13 cellular contexts compared by ENCODE assay signal in the genomic region with DNA sequence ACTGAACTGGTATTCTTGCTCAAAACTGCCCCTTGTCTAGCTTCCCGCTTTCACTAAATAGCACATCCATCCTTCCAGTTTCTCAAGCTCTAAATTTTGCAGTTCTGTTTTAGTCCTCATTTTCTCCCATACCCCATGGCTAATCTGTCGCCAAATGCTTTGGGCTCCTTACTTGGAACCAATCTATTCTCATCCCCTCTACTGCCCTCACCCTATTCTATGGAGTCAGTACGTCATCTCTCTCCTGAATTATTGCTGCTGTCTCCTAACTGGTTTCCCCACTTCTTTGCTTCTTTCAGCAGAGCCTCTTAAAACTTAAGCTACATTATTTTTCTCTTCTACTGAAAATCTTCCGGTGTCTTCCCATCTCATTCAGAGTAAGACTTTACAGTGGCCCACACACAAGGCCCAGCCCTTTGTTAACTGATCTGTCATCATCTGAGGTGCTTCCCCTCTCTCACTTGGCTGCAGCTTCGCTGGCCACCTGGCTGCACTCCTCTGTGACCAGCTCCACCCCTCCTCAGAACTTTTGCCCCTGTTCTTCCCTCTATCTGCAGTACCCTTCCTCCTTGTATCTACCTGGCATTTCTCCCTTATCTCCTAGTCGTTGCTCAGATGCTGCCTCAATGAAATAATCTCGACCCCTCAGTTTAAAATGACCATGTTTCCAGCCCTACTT. TPM values are rescaled to one million over a fixed set of nuclear protein-coding genes. Genes with fewer than 3 reads are reported as not detected.
DNase-seq lines count a peak whose midpoint lies in the region; ATAC-seq and TF ChIP-seq lines count a peak whose summit lies in the region.
"Had no signal": no experiment of that assay in that cellular context is flagged by ENCODE, and none has a peak within 500 bp of the region (broad histone marks: within the 10 kb centered on the region; RNA-seq: fewer than 3 reads in every experiment).

No MANE protein-coding gene starts in this region.

- ATAC-seq in GM18502 (IDR thresholded peaks at IDR 0.05; ENCODE audit: poor library complexity, unreplicated experiment) (peak; percentile 80), GM21447 (IDR thresholded peaks at IDR 0.05; ENCODE audit: unreplicated experiment) (peak; percentile 96), HG03045 (IDR thresholded peaks at IDR 0.05; ENCODE audit: unreplicated experiment) (peak; percentile 97)
- ATAC-seq: activated CD4-positive, alpha-beta T cell treated with anti-CD3 and anti-CD28 coated beads for 36 hours; Right ventricle myocardium inferior had no signal

- H3K36me3 Mint-ChIP-seq in chondrocyte (ENCODE audit: low read depth), result peaks cover 9% of the 10 kb centered on the region

- H3K4me1 Mint-ChIP-seq in chondrocyte (ENCODE audit: low read depth), result peaks cover 61% of the 10 kb centered on the region

- POLR2A ChIA-PET in HEK293T (lab: Yijun Ruan, JAX), result interaction anchor here (2.0 kb wide), 1 partner anchor 10 kb away, joined by 6 read pairs; the partner anchor contains the start of gene STARD3NL

- TF ChIP-seq CTCF in chondrocyte (IDR thresholded peaks at IDR 0.05), result no peak

- H3K9me3 Mint-ChIP-seq in chondrocyte (ENCODE audit: low read depth), result peaks cover 8% of the 10 kb centered on the region

- DNase-seq in chondrocyte (ENCODE audit: low spot score) (no peak), posterior cingulate gyrus (no peak), Ammon's horn (ENCODE audit: low spot score) (no peak), HEK293T (ENCODE audit: extremely low spot score) (no peak), HuH-7.5 (ENCODE audit: low spot score) (no peak)
- DNase-seq: activated CD4-positive, alpha-beta T cell treated with anti-CD3 and anti-CD28 coated beads for 36 hours; IMR-90; stimulated activated CD4-positive, alpha-beta T cell treated with anti-CD3 and anti-CD28 coated beads, Interleukin-4, amount 100 ng/mL, for 1 hour; trophoblast cell had no signal

- CTCF ChIA-PET in HEK293T (lab: Yijun Ruan, JAX), result interaction anchor here (0.8 to 1.0 kb wide), 2 partner anchors 8 to 28 kb away, joined by 3 read pairs; no protein-coding TSS in a partner anchor

- H3K4me3 Mint-ChIP-seq in chondrocyte (ENCODE audit: unreplicated experiment), result no peak overlapping the region
- H3K4me3 Mint-ChIP-seq: activated CD4-positive, alpha-beta T cell treated with anti-CD3 and anti-CD28 coated beads for 36 hours had no signal

- intact Hi-C loops in posterior cingulate gyrus (cut with DNase I), result no loop called here

- peak overlapping the region; percentile 41 for H3K27ac Mint-ChIP-seq in chondrocyte (ENCODE audit: unreplicated experiment)
- H3K27ac Mint-ChIP-seq: activated CD4-positive, alpha-beta T cell treated with anti-CD3 and anti-CD28 coated beads for 36 hours had no signal

- no peaks in the 10 kb centered on the region for H3K27me3 Mint-ChIP-seq in chondrocyte (ENCODE audit: low read depth)
- H3K27me3 Mint-ChIP-seq: activated CD4-positive, alpha-beta T cell treated with anti-CD3 and anti-CD28 coated beads for 36 hours had no signal

TF ChIP-seq in HEK293T, 16 proteins besides CTCF, POLR2A, EP300 and RAD21:
- TF ChIP-seq CTBP1 (IDR thresholded peaks at IDR 0.05; ENCODE audit: borderline replicate concordance) (no peak), FOXK2 (IDR thresholded peaks at IDR 0.05) (no peak), FOXA1 (IDR thresholded peaks at IDR 0.05) (no peak)
- TF ChIP-seq, protein P1, sequence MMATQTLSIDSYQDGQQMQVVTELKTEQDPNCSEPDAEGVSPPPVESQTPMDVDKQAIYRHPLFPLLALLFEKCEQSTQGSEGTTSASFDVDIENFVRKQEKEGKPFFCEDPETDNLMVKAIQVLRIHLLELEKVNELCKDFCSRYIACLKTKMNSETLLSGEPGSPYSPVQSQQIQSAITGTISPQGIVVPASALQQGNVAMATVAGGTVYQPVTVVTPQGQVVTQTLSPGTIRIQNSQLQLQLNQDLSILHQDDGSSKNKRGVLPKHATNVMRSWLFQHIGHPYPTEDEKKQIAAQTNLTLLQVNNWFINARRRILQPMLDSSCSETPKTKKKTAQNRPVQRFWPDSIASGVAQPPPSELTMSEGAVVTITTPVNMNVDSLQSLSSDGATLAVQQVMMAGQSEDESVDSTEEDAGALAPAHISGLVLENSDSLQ (IDR thresholded peaks at IDR 0.05), result no peak
TF ChIP-seq in HEK293T: peak in this region for 0.

RNA-seq across cellular contexts. Expression of gene STARD3NL, which starts 9.9 kb away (rescaled TPM):
- 30.5 to 36.3 TPM (median 33.4 TPM) in 3 replicates for total RNA-seq in chondrocyte
